In the genomic region with DNA sequence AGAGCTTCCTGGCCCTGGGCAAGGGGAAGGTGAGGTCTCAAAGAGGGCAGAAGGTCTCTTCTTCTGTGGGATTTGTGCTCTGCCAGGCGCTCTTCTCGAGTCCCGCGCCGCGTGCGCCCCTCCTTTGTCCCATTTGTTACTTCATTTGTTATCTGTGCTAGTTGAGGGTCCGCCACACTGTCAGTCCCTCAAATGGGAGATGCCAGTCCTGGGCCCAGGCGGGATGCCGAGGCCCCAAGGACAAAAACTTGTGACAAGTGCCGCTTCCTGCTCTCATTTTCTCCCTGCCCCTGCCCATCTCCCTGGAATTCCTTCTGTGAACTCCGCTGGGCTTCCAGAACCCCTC, we compare ENCODE assay signal across 20 cellular contexts. TPM values are rescaled to one million over a fixed set of nuclear protein-coding genes. Genes with fewer than 3 reads are reported as not detected.
DNase-seq lines count a peak whose midpoint lies in the region; ATAC-seq and TF ChIP-seq lines count a peak whose summit lies in the region.
"Had no signal": no experiment of that assay in that cellular context is flagged by ENCODE, and none has a peak within 500 bp of the region (broad histone marks: within the 10 kb centered on the region; RNA-seq: fewer than 3 reads in every experiment).

No MANE protein-coding gene starts in this region.

- H3K27me3 ChIP-seq in heart left ventricle (peaks cover 9 to 69% (median 25%) of the 10 kb centered on the region in 9 donors), iPS-20b (ENCODE audit: insufficient read depth, low read length) (peaks cover 53% of the 10 kb centered on the region), smooth muscle cell (ENCODE audit: low read depth) (peaks cover 71% of the 10 kb centered on the region)
- H3K27me3 ChIP-seq: vagina had no signal

- in situ Hi-C loops in astrocyte of the spinal cord (cut with HindIII; ENCODE audit: low sequenced_read_pairs): no loop called here

- H3K27ac ChIP-seq in heart left ventricle (no peak overlapping the region), iPS-20b (ENCODE audit: low read length) (no peak overlapping the region), smooth muscle cell (ENCODE audit: low read depth) (no peak overlapping the region)
- H3K27ac ChIP-seq: body of pancreas, sigmoid colon, vagina had no signal

- peak overlapping the region; percentile 73; the same call in 1 of the 2 replicates for H3K9ac ChIP-seq in iPS-20b (ENCODE audit: low read depth, low read length)
- no peak overlapping the region for H3K9ac ChIP-seq in smooth muscle cell (ENCODE audit: low read depth)

- H3K36me3 ChIP-seq in heart left ventricle (no peaks in the 10 kb centered on the region), iPS-20b (ENCODE audit: insufficient read depth, low read depth, low read length) (no peaks in the 10 kb centered on the region), smooth muscle cell (ENCODE audit: low read depth) (no peaks in the 10 kb centered on the region)
- H3K36me3 ChIP-seq: sigmoid colon, vagina had no signal

- TF ChIP-seq CTCF in heart left ventricle (IDR thresholded peaks at IDR 0.05) (no peak), astrocyte of the spinal cord (IDR thresholded peaks at IDR 0.05; ENCODE audit: low read depth, low read length) (no peak), smooth muscle cell (IDR thresholded peaks at IDR 0.05; ENCODE audit: borderline replicate concordance, insufficient read depth, poor library complexity, severe bottlenecking) (no peak)

- H3K9me3 ChIP-seq in heart left ventricle: no peaks in the 10 kb centered on the region
- no peaks in the 10 kb centered on the region for H3K9me3 ChIP-seq in iPS-20b (ENCODE audit: insufficient read depth, low read depth, low read length)
- no peaks in the 10 kb centered on the region for H3K9me3 ChIP-seq in smooth muscle cell (replicated peaks; ENCODE audit: low read depth)
- H3K9me3 ChIP-seq: body of pancreas, sigmoid colon, vagina had no signal

- no peak for TF ChIP-seq POLR2A in heart left ventricle (IDR thresholded peaks at IDR 0.05)

- intact Hi-C loops in heart left ventricle (cut with DNase I) (loop anchor here in 3 of 10 donors (5.0 to 10.0 kb wide), 3 partner anchors 48 to 320 kb away; no protein-coding TSS in a partner anchor), left ventricle myocardium superior (cut with micrococcal nuclease) (no loop called here), head of caudate nucleus (cut with DNase I) (no loop called here)

- peak overlapping the region; percentile 96 for H3K4me2 ChIP-seq in smooth muscle cell

- H3K4me3 ChIP-seq in heart left ventricle: peak overlapping the region in 9 of 12 donors; percentile 42 to 71 (median 57)
- peak overlapping the region; percentile 61 for H3K4me3 ChIP-seq in astrocyte of the spinal cord (ENCODE audit: low read depth, low read length)
- H3K4me3 ChIP-seq in iPS-20b (ENCODE audit: low read length): peak overlapping the region; percentile 74
- H3K4me3 ChIP-seq in smooth muscle cell: peak overlapping the region; percentile 64
- H3K4me3 ChIP-seq: body of pancreas, vagina had no signal

- peaks cover 0 to 24% (median 0%) of the 10 kb centered on the region in 12 donors for H3K4me1 ChIP-seq in heart left ventricle
- peaks cover 18% of the 10 kb centered on the region for H3K4me1 ChIP-seq in iPS-20b (ENCODE audit: insufficient read depth, low read length)
- H3K4me1 ChIP-seq in smooth muscle cell (ENCODE audit: low read depth): peaks cover 12% of the 10 kb centered on the region

- ATAC-seq in heart left ventricle (no peak), left ventricle myocardium superior (no peak)
- ATAC-seq: activated CD8-positive, alpha-beta memory T cell treated with anti-CD3 and anti-CD28 coated beads, Interleukin-2, amount 10 ng/mL, durations not matched to agents 7 days and 5 days; body of pancreas; stimulated activated naive B cell treated with anti-CD40 and anti-IgM and Interleukin-4, amounts not matched to agents 10 μg/mL and 1 μg/mL and 100 μg/mL, for 72 hours had no signal

- H3K79me2 ChIP-seq in smooth muscle cell (ENCODE audit: low read depth): no peaks in the 10 kb centered on the region

- H4K20me1 ChIP-seq in smooth muscle cell (ENCODE audit: low read depth): no peaks in the 10 kb centered on the region

- DNase-seq in heart left ventricle (no peak), left ventricle myocardium superior (no peak), astrocyte of the spinal cord (ENCODE audit: low read depth, low spot score) (no peak), smooth muscle cell (lab: John Stamatoyannopoulos, UW; ENCODE audit: unreplicated experiment) (no peak), NCI-H510A treated with DMSO at 0.1 percent for 48 hours (lab: John Stamatoyannopoulos, UW) (no peak), head of caudate nucleus (no peak), germinal center (ENCODE audit: low spot score) (no peak)
- DNase-seq: activated B cell treated with CpG ODN at 0.5 μM for 24 hours; activated CD8-positive, alpha-beta memory T cell treated with anti-CD3 and anti-CD28 coated beads, Interleukin-2, amount 10 ng/mL, durations not matched to agents 7 days and 5 days; activated gamma-delta T cell treated with Interleukin-2 at 50 U/mL for 16 hours; body of pancreas; Calu3; effector CD4-positive, alpha-beta T cell; foreskin fibroblast; KBM-7; OCI-M1; sigmoid colon; stimulated activated naive B cell treated with anti-CD40 and anti-IgM and Interleukin-4, amounts not matched to agents 10 μg/mL and 1 μg/mL and 100 μg/mL, for 72 hours had no signal

- H3F3A ChIP-seq in smooth muscle cell (ENCODE audit: low read depth): no peaks in the 10 kb centered on the region

- no peak overlapping the region for H2AFZ ChIP-seq in smooth muscle cell (ENCODE audit: low read depth)

- 35 to 50% (median 39%) methylated on average over 12 of the region's 12 CpGs for WGBS in heart left ventricle, 4 donors
- 23% methylated on average over 12 of the region's 12 CpGs for WGBS in smooth muscle cell (ENCODE audit: low lambda C conversion rate)

RNA-seq across cellular contexts. Expression of a gene that starts 1.5 kb away (rescaled TPM):
- total RNA-seq in heart left ventricle: 10 to 100 TPM in 1 of 9 donors, 1 to 10 TPM in 8; 2.8 to 14.3 (median 3.9) TPM
- 1 to 10 TPM in 1 of 2 donors, under 1 TPM in 1; 0.50 to 2.1 TPM for polyA plus RNA-seq in heart left ventricle
- total RNA-seq in left ventricle myocardium superior: 3.0 TPM
- 2.2 and 4.8 TPM in 2 replicates for total RNA-seq in smooth muscle cell
- polyA plus RNA-seq in smooth muscle cell: 1.6 and 2.7 TPM in 2 replicates
- total RNA-seq: activated B cell treated with CpG ODN at 0.5 μM for 24 hours; activated CD8-positive, alpha-beta memory T cell treated with anti-CD3 and anti-CD28 coated beads, Interleukin-2, amount 10 ng/mL, durations not matched to agents 7 days and 5 days; body of pancreas; Calu3; vagina had no signal
